8 cellular contexts compared by ENCODE assay signal in genomic region chr5:7886849-7887460, GRCh38. TPM values are rescaled to one million over a fixed set of nuclear protein-coding genes. Genes with fewer than 3 reads are reported as not detected.
DNase-seq lines count a peak whose midpoint lies in the region; ATAC-seq and TF ChIP-seq lines count a peak whose summit lies in the region.

No MANE protein-coding gene starts in this region.

- DNase-seq in GM12864 (ENCODE audit: low read depth): no peak
- DNase-seq in NCI-H510A (lab: John Stamatoyannopoulos, UW): peak; percentile 42
- peak; percentile 76 for DNase-seq in choroid plexus epithelial cell (ENCODE audit: low read depth)
- DNase-seq in mucosa of descending colon: no peak
- DNase-seq in middle frontal gyrus (ENCODE audit: extremely low spot score, low spot score): no peak
- no peak for DNase-seq in effector CD4-positive, alpha-beta T cell

- peaks cover 9% of the 10 kb centered on the region for H3K36me3 ChIP-seq in mucosa of descending colon (ENCODE audit: low read depth)

- TF ChIP-seq CTCF in GM12864 (IDR thresholded peaks at IDR 0.05; ENCODE audit: low read depth, low read length, missing control alignments) (peak; percentile 43), choroid plexus epithelial cell (conservative IDR thresholded peaks at IDR 0.05; ENCODE audit: low read depth, low read length) (peak; percentile 57), mucosa of descending colon (IDR thresholded peaks at IDR 0.05) (no peak)

- H3K4me3 ChIP-seq in GM12864 (ENCODE audit: low read depth, low read length) (no peak overlapping the region), choroid plexus epithelial cell (ENCODE audit: low read depth, low read length) (no peak overlapping the region), mucosa of descending colon (no peak overlapping the region)

- intact Hi-C loops in mucosa of descending colon (cut with DNase I, micrococcal nuclease): no loop called here

- H3K4me1 ChIP-seq in mucosa of descending colon (ENCODE audit: low read depth): no peaks in the 10 kb centered on the region

- ATAC-seq in HG02938 (IDR thresholded peaks at IDR 0.05; ENCODE audit: unreplicated experiment) (peak; percentile 64), mucosa of descending colon (peak; percentile 58), GM19324 (IDR thresholded peaks at IDR 0.05; ENCODE audit: low FRiP score, unreplicated experiment) (no peak)

- no peaks in the 10 kb centered on the region for H3K9me3 ChIP-seq in mucosa of descending colon

RNA-seq across cellular contexts. Expression of gene MTRR, which starts 18.0 kb away (rescaled TPM):
- 10 to 100 TPM; 50.5 to 53.7 (median 53.3) TPM for total RNA-seq in mucosa of descending colon

RNA-seq across cellular contexts. Expression of gene FASTKD3, which starts 18.1 kb away (rescaled TPM):
- total RNA-seq in mucosa of descending colon: 10 to 100 TPM in 1 of 3 donors, 1 to 10 TPM in 2; 9.2 to 11.7 (median 9.5) TPM

RNA-seq across cellular contexts. Expression of gene CFAP90, which starts 36.0 kb away (rescaled TPM):
- not detected for total RNA-seq in mucosa of descending colon

Comparison
In these comparisons a context has a peak if more than half of its experiments do, and no peak if none do; other contexts are left out.
1. DNase-seq: peak in NCI-H510A (single experiment) and choroid plexus epithelial cell (single experiment); none in GM12864 (single experiment), mucosa of descending colon (0 of 3), middle frontal gyrus (single experiment) and effector CD4-positive, alpha-beta T cell (single experiment).